ENCODE assay signal across 11 cellular contexts in the genomic region with DNA sequence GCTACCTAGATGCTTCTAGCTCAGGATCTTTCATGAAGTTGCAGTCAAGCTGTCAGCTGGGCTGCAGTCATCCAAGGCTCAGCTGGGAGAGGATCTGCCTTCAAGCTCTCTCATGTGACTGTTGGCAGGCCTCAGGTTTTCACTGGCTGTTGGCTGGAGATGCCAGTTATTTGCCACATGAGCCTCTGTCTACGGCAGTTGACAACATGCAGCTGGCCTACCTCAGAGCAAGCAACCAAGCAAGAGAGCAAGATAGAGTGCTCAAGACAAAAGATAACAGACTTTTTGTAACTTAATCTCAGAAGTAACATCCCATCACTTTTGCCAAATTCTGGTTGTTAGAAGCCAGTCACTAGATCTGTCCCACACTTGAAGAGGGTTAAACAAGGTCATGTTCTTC.
DNase-seq lines count a peak whose midpoint lies in the region; ATAC-seq, FAIRE-seq and TF ChIP-seq lines count a peak whose summit lies in the region.
"Had no signal": no experiment of that assay in that cellular context is flagged by ENCODE, and none has a peak within 500 bp of the region (broad histone marks: within the 10 kb centered on the region; RNA-seq: fewer than 3 reads in every experiment).

No MANE protein-coding gene starts in this region.

- H3K4me3 Mint-ChIP-seq in activated T-cell treated with anti-CD3 and anti-CD28 coated beads, Interleukin-2, amount 50 U/mL, for 72 hours: no peak overlapping the region

- peaks cover 3 to 10% of the 10 kb centered on the region in 2 donors for H3K4me1 ChIP-seq in kidney (ENCODE audit: control insufficient read depth in 1 of 2, insufficient read depth in 1 of 2, low read depth in 1 of 2, low read length in 2 of 2)
- H3K4me1 ChIP-seq in upper lobe of right lung: peaks cover 4% of the 10 kb centered on the region

- H3K27me3 ChIP-seq in upper lobe of right lung: no peaks in the 10 kb centered on the region

- H3K27ac ChIP-seq in kidney (ENCODE audit: low read depth in 2 of 2, low read length in 2 of 2): no peak overlapping the region
- no peak overlapping the region for H3K27ac ChIP-seq in upper lobe of right lung
- peak overlapping the region in 1 of 2 donors; percentile 15 for H3K27ac ChIP-seq in coronary artery
- H3K27ac ChIP-seq: SK-N-MC had no signal

- FAIRE-seq in kidney (lab: Jason Lieb, UNC): no peak
- FAIRE-seq: endometrium had no signal

- no peaks in the 10 kb centered on the region for H3K27me3 Mint-ChIP-seq in activated T-cell treated with anti-CD3 and anti-CD28 coated beads, Interleukin-2, amount 50 U/mL, for 72 hours (ENCODE audit: low read depth)

- H3K9ac ChIP-seq in kidney (ENCODE audit: low read length in 2 of 2): no peak overlapping the region

- H3K36me3 ChIP-seq in kidney (ENCODE audit: control insufficient read depth in 1 of 2, insufficient read depth in 2 of 2, low read length in 2 of 2) (no peaks in the 10 kb centered on the region), upper lobe of right lung (no peaks in the 10 kb centered on the region)

- H3K4me3 ChIP-seq in kidney (ENCODE audit: low read length in 2 of 2): no peak overlapping the region
- H3K4me3 ChIP-seq in upper lobe of right lung: no peak overlapping the region
- H3K4me3 ChIP-seq in coronary artery: no peak overlapping the region
- H3K4me3 ChIP-seq: SK-N-MC had no signal

- ATAC-seq in upper lobe of right lung (peak; percentile 37), HG03025 (IDR thresholded peaks at IDR 0.05; ENCODE audit: low FRiP score, unreplicated experiment) (no peak)
- no peak for ATAC-seq in activated T-cell treated with anti-CD3 and anti-CD28 coated beads, Interleukin-2, amount 50 U/mL, for 72 hours (replicated peaks in 1 of 2)

- H3K27ac Mint-ChIP-seq in activated T-cell treated with anti-CD3 and anti-CD28 coated beads, Interleukin-2, amount 50 U/mL, for 72 hours: no peak overlapping the region

- H3K4me1 Mint-ChIP-seq in activated T-cell treated with anti-CD3 and anti-CD28 coated beads, Interleukin-2, amount 50 U/mL, for 72 hours (ENCODE audit: low read depth): no peaks in the 10 kb centered on the region

- H3K9me3 Mint-ChIP-seq in activated T-cell treated with anti-CD3 and anti-CD28 coated beads, Interleukin-2, amount 50 U/mL, for 72 hours: peaks cover 5 to 6% of the 10 kb centered on the region in 2 donors

- DNase-seq in NCI-H2171 treated with DMSO at 0.1 percent for 48 hours (lab: John Stamatoyannopoulos, UW): peak; percentile 35
- peak; percentile 27 for DNase-seq in dedifferentiated amniotic fluid mesenchymal stem cell (ENCODE audit: extremely low spot score)
- peak; percentile 64 for DNase-seq in kidney
- no peak for DNase-seq in upper lobe of right lung
- DNase-seq in coronary artery (ENCODE audit: low spot score): no peak
- no peak for DNase-seq in activated T-cell treated with anti-CD3 and anti-CD28 coated beads, Interleukin-2, amount 50 U/mL, for 72 hours
- DNase-seq: activated CD4-positive, CD25-positive, alpha-beta regulatory T cell; NCI-H748 treated with DMSO at 0.1 percent for 48 hours had no signal

- no peak for TF ChIP-seq CTCF in kidney (IDR thresholded peaks at IDR 0.05; ENCODE audit: borderline replicate concordance, extremely low read depth, insufficient read depth)
- TF ChIP-seq CTCF in upper lobe of right lung (IDR thresholded peaks at IDR 0.05): no peak
- TF ChIP-seq CTCF in coronary artery (IDR thresholded peaks at IDR 0.05): no peak

- no peaks in the 10 kb centered on the region for H3K9me3 ChIP-seq in kidney (ENCODE audit: control insufficient read depth in 1 of 2, low read length in 2 of 2)
- H3K9me3 ChIP-seq in upper lobe of right lung: no peaks in the 10 kb centered on the region

- intact Hi-C loops in kidney (cut with DNase I) (no loop called here), upper lobe of right lung (cut with DNase I) (no loop called here)

- peaks cover 4 to 5% of the 10 kb centered on the region in 2 donors for H3K36me3 Mint-ChIP-seq in activated T-cell treated with anti-CD3 and anti-CD28 coated beads, Interleukin-2, amount 50 U/mL, for 72 hours (ENCODE audit: insufficient read depth in 2 of 2)

Comparison
In these comparisons a context has a peak if more than half of its experiments do, and no peak if none do; other contexts are left out.
1. DNase-seq: peak in NCI-H2171 treated with DMSO at 0.1 percent for 48 hours (single experiment), dedifferentiated amniotic fluid mesenchymal stem cell (single experiment) and kidney (single experiment); none in upper lobe of right lung (single experiment), coronary artery (single experiment) and activated T-cell treated with anti-CD3 and anti-CD28 coated beads, Interleukin-2, amount 50 U/mL, for 72 hours (0 of 2).